Comparison of ENCODE assay signal across 1 cellular context in genomic region chr9:21902112-21902511, GRCh38.
TF ChIP-seq lines count a peak whose summit lies in the region.

No MANE protein-coding gene starts in this region.

TF ChIP-seq in HepG2, 621 proteins besides CTCF, POLR2A, EP300 and RAD21 (continued from another document):
- TF ChIP-seq, protein P1, sequence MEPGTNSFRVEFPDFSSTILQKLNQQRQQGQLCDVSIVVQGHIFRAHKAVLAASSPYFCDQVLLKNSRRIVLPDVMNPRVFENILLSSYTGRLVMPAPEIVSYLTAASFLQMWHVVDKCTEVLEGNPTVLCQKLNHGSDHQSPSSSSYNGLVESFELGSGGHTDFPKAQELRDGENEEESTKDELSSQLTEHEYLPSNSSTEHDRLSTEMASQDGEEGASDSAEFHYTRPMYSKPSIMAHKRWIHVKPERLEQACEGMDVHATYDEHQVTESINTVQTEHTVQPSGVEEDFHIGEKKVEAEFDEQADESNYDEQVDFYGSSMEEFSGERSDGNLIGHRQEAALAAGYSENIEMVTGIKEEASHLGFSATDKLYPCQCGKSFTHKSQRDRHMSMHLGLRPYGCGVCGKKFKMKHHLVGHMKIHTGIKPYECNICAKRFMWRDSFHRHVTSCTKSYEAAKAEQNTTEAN (CRISPR knock-in tag; conservative IDR thresholded peaks at IDR 0.05): no peak
- TF ChIP-seq ZNF3 (CRISPR knock-in tag; IDR thresholded peaks at IDR 0.05) (no peak), TOE1 (CRISPR knock-in tag; IDR thresholded peaks at IDR 0.05) (no peak), ZNF780A (CRISPR knock-in tag; IDR thresholded peaks at IDR 0.05) (no peak), SALL1 (CRISPR knock-in tag; IDR thresholded peaks at IDR 0.05) (no peak)
